14 cellular contexts compared by ENCODE assay signal in the genomic region with DNA sequence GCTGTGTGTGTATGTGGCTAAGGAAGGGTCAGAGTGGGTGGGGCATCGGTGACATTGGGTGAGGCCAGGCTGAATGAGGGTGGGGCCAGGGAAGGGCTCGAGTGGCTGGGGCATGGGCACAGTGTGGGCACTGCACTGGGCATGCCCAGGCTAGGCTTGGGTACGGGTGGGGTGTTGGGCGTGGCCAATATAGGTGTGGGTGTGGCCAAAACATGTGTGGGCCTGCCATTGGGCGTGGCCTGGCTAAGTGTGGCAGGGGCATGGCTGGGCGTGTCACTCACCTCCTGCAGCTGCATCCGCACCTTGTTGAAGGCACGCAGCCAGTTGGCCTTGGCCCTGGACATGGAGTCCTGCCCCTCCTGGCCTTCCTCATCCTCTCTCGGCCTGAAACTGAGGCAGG. TPM values are rescaled to one million over a fixed set of nuclear protein-coding genes. Genes with fewer than 3 reads are reported as not detected.
DNase-seq lines count a peak whose midpoint lies in the region; ATAC-seq and TF ChIP-seq lines count a peak whose summit lies in the region.
"Had no signal": no experiment of that assay in that cellular context is flagged by ENCODE, and none has a peak within 500 bp of the region (broad histone marks: within the 10 kb centered on the region; RNA-seq: fewer than 3 reads in every experiment).

No MANE protein-coding gene starts in this region.

- no peaks in the 10 kb centered on the region for H3K36me3 Mint-ChIP-seq in activated CD8-positive, alpha-beta memory T cell treated with anti-CD3 and anti-CD28 coated beads, Interleukin-2, amount 10 ng/mL, durations not matched to agents 7 days and 5 days
- peaks cover 45 to 51% (median 46%) of the 10 kb centered on the region in 3 experiments for H3K36me3 Mint-ChIP-seq in H9 (ENCODE audit: insufficient read depth in 1 of 3, low read depth in 3 of 3)
- H3K36me3 Mint-ChIP-seq in neural progenitor cell = peaks cover 2% of the 10 kb centered on the region

- no peak overlapping the region for H3K56ac ChIP-seq in H9 (ENCODE audit: insufficient read length, low read depth, low read length)

- H2BK12ac ChIP-seq in H9 (ENCODE audit: insufficient read length, low read depth, low read length) = no peak overlapping the region

- no peak overlapping the region for H2AK5ac ChIP-seq in H9 (ENCODE audit: insufficient read length, low read length)

- H3K27me3 ChIP-seq in H9 (ENCODE audit: insufficient read depth, low read length) (no peaks in the 10 kb centered on the region), neural progenitor cell (no peaks in the 10 kb centered on the region)
- H3K27me3 ChIP-seq: BE2C, ovary had no signal

- no peak overlapping the region for H3K14ac ChIP-seq in H9 (ENCODE audit: insufficient read depth, low read length)

- WGBS in H9 (ENCODE audit: extremely low coverage, insufficient read length, low lambda C conversion rate) = no CpG with 5 or more reads among the region's 9 CpGs

- H2AFZ ChIP-seq in H9 (ENCODE audit: low read length) (no peak overlapping the region), neural progenitor cell (replicated peaks) (no peak overlapping the region)

- no peak overlapping the region for H2BK15ac ChIP-seq in H9 (ENCODE audit: low read depth, low read length)

- no peaks in the 10 kb centered on the region for H3K79me1 ChIP-seq in H9 (ENCODE audit: insufficient read depth, low read depth, low read length, poor library complexity, severe bottlenecking)

- no peak overlapping the region for H4K8ac ChIP-seq in H9 (replicated peaks; ENCODE audit: insufficient read length, low read depth, low read length)

- no peak overlapping the region for H4K5ac ChIP-seq in H9 (ENCODE audit: insufficient read length, low read depth, low read length)

- no peaks in the 10 kb centered on the region for H3F3A ChIP-seq in neural progenitor cell (ENCODE audit: low read depth)

- DNase-seq in activated CD8-positive, alpha-beta memory T cell treated with anti-CD3 and anti-CD28 coated beads, Interleukin-2, amount 10 ng/mL, durations not matched to agents 7 days and 5 days = no peak
- DNase-seq in activated CD8-positive, alpha-beta memory T cell treated with anti-CD3 and anti-CD28 coated beads, Interleukin-2, amount 50 U/mL, for 4 hours = no peak
- DNase-seq in H9 = peak; percentile 79
- DNase-seq in SK-MEL-5 (ENCODE audit: low read depth, low spot score) = peak; percentile 64
- no peak for DNase-seq in neural progenitor cell (ENCODE audit: low spot score)
- no peak for DNase-seq in NCI-H510A treated with DMSO at 0.1 percent for 48 hours (lab: John Stamatoyannopoulos, UW)
- DNase-seq in caudate nucleus (lab: John Stamatoyannopoulos, UW) = no peak
- DNase-seq: aorta, BE2C, head of caudate nucleus, NCI-H1092, ovary, T-helper 2 cell had no signal

- H3K9me3 ChIP-seq in H9 (ENCODE audit: control insufficient read depth, low read depth, low read length) (no peaks in the 10 kb centered on the region), neural progenitor cell (ENCODE audit: low read depth) (no peaks in the 10 kb centered on the region)
- H3K9me3 ChIP-seq: BE2C, ovary had no signal

- H3K4me1 Mint-ChIP-seq in activated CD8-positive, alpha-beta memory T cell treated with anti-CD3 and anti-CD28 coated beads, Interleukin-2, amount 10 ng/mL, durations not matched to agents 7 days and 5 days = no peaks in the 10 kb centered on the region
- H3K4me1 Mint-ChIP-seq in H9 (peaks cover 9 to 13% of the 10 kb centered on the region in 2 experiments), neural progenitor cell (no peaks in the 10 kb centered on the region)

- H3K4me2 ChIP-seq in H9 (ENCODE audit: insufficient read depth, insufficient read length, low read length) (no peak overlapping the region), neural progenitor cell (no peak overlapping the region)

- no peak overlapping the region for H3K27ac Mint-ChIP-seq in activated CD8-positive, alpha-beta memory T cell treated with anti-CD3 and anti-CD28 coated beads, Interleukin-2, amount 10 ng/mL, durations not matched to agents 7 days and 5 days
- H3K27ac Mint-ChIP-seq in H9 (peak overlapping the region; percentile 62 to 94 (median 63); a peak in 4 of 7 replicates), neural progenitor cell (peak overlapping the region; percentile 31)

- no peaks in the 10 kb centered on the region for H4K20me1 ChIP-seq in H9 (ENCODE audit: control insufficient read depth, insufficient read depth, insufficient read length)
- H4K20me1 ChIP-seq in neural progenitor cell (ENCODE audit: low read depth) = no peaks in the 10 kb centered on the region

- H3K18ac ChIP-seq in H9 (ENCODE audit: insufficient read length, low read depth, low read length) = no peak overlapping the region

- H3K79me2 ChIP-seq in H9 (ENCODE audit: insufficient read depth, low read length) (no peaks in the 10 kb centered on the region; the same call in 1 of the 2 replicates), neural progenitor cell (ENCODE audit: low read depth) (no peaks in the 10 kb centered on the region)

- no peaks in the 10 kb centered on the region for H3K9me3 Mint-ChIP-seq in activated CD8-positive, alpha-beta memory T cell treated with anti-CD3 and anti-CD28 coated beads, Interleukin-2, amount 10 ng/mL, durations not matched to agents 7 days and 5 days (ENCODE audit: low read depth)
- H3K9me3 Mint-ChIP-seq in H9 (peaks cover 0 to 3% of the 10 kb centered on the region in 2 experiments; a peak in 3 of 5 replicates), neural progenitor cell (no peaks in the 10 kb centered on the region)

- no peaks in the 10 kb centered on the region for H3K27me3 Mint-ChIP-seq in activated CD8-positive, alpha-beta memory T cell treated with anti-CD3 and anti-CD28 coated beads, Interleukin-2, amount 10 ng/mL, durations not matched to agents 7 days and 5 days
- H3K27me3 Mint-ChIP-seq in H9 (ENCODE audit: low read depth) (no peaks in the 10 kb centered on the region), neural progenitor cell (ENCODE audit: insufficient read depth, low read depth) (peaks cover 9% of the 10 kb centered on the region)

- ATAC-seq in activated CD8-positive, alpha-beta memory T cell treated with anti-CD3 and anti-CD28 coated beads, Interleukin-2, amount 10 ng/mL, durations not matched to agents 7 days and 5 days = peak; percentile 16
- no peak for ATAC-seq in HG03280 (IDR thresholded peaks at IDR 0.05; ENCODE audit: unreplicated experiment)

- no peak for TF ChIP-seq CTCF in H9 (conservative IDR thresholded peaks at IDR 0.05)
- TF ChIP-seq CTCF in neural progenitor cell (IDR thresholded peaks at IDR 0.05) = no peak

- H2BK5ac ChIP-seq in H9 (ENCODE audit: insufficient read length, low read length) = no peak overlapping the region

- CTCF ChIA-PET in activated CD8-positive, alpha-beta memory T cell treated with anti-CD3 and anti-CD28 coated beads, Interleukin-2, amount 10 ng/mL, durations not matched to agents 7 days and 5 days (lab: Charles Lee) = no interaction called here

- H3K27ac ChIP-seq in H9 (ENCODE audit: insufficient read length, low read depth, low read length) = no peak overlapping the region
- no peak overlapping the region for H3K27ac ChIP-seq in neural progenitor cell
- H3K27ac ChIP-seq in caudate nucleus (ENCODE audit: low read depth, low read length) = no peak overlapping the region

- no peaks in the 10 kb centered on the region for H3K36me3 ChIP-seq in neural progenitor cell
- H3K36me3 ChIP-seq: ovary had no signal

- H3K23ac ChIP-seq in H9 (ENCODE audit: insufficient read length, low read depth, low read length) = no peak overlapping the region

- no peak overlapping the region for H3T11ph ChIP-seq in H9 (ENCODE audit: low read length)

- no peak overlapping the region for H4K91ac ChIP-seq in H9 (ENCODE audit: insufficient read length, low read depth, low read length)

- H3K4me1 ChIP-seq in H9 (ENCODE audit: insufficient read depth, low read length) (no peaks in the 10 kb centered on the region), neural progenitor cell (no peaks in the 10 kb centered on the region)
- H3K4me1 ChIP-seq: BE2C had no signal

- no peak overlapping the region for H3K4me3 ChIP-seq in neural progenitor cell
- H3K4me3 ChIP-seq: ovary had no signal

- no peaks in the 10 kb centered on the region for H3K23me2 ChIP-seq in H9 (ENCODE audit: insufficient read length, low read depth, low read length, poor library complexity, severe bottlenecking)

- H3K4me3 Mint-ChIP-seq in activated CD8-positive, alpha-beta memory T cell treated with anti-CD3 and anti-CD28 coated beads, Interleukin-2, amount 10 ng/mL, durations not matched to agents 7 days and 5 days = no peak overlapping the region
- H3K4me3 Mint-ChIP-seq in H9 (no peak overlapping the region), neural progenitor cell (no peak overlapping the region)

- no peak overlapping the region for H2BK20ac ChIP-seq in H9 (ENCODE audit: low read depth, low read length, poor library complexity, severe bottlenecking)

- no peak overlapping the region for H3K9ac ChIP-seq in H9 (ENCODE audit: extremely low read depth, insufficient read length, low read length)
- no peak overlapping the region for H3K9ac ChIP-seq in neural progenitor cell

- no peak overlapping the region for H2BK120ac ChIP-seq in H9 (ENCODE audit: low read depth, low read length, poor library complexity, severe bottlenecking)

- in situ Hi-C loops in SK-MEL-5 (cut with HindIII; ENCODE audit: low pct_unique_long_range_greater_than_20kb, low sequenced_read_pairs) = no loop called here

- no peak overlapping the region for H3K4ac ChIP-seq in H9 (ENCODE audit: low read depth, low read length)

RNA-seq across cellular contexts. Expression of a gene that starts 33.2 kb away (rescaled TPM):
- total RNA-seq in activated CD8-positive, alpha-beta memory T cell treated with anti-CD3 and anti-CD28 coated beads, Interleukin-2, amount 10 ng/mL, durations not matched to agents 7 days and 5 days = under 1 TPM; 0.02 to 0.18 TPM
- total RNA-seq in H9 (2021) = 21.6 and 22.2 TPM in 2 replicates
- 0.26 and 0.61 TPM in 2 replicates for total RNA-seq in SK-MEL-5 (2014; rRNA removed; shearing (Covaris generic))
- polyA plus RNA-seq in SK-MEL-5 (2015; cell fraction: cytosol; rRNA removed) = 0.75 and 1.1 TPM in 2 replicates
- 2.4 and 3.1 TPM in 2 replicates for polyA plus RNA-seq in SK-MEL-5 (2015; cell fraction: nucleus; rRNA removed)
- 0.77 and 1.3 TPM in 2 replicates for total RNA-seq in neural progenitor cell (ENCODE audit: low replicate concordance)

Comparison
In these comparisons a context has a peak if more than half of its experiments do, and no peak if none do; other contexts are left out.
1. DNase-seq: peak in H9 (single experiment) and SK-MEL-5 (single experiment); none in activated CD8-positive, alpha-beta memory T cell treated with anti-CD3 and anti-CD28 coated beads, Interleukin-2, amount 10 ng/mL, durations not matched to agents 7 days and 5 days (single experiment), activated CD8-positive, alpha-beta memory T cell treated with anti-CD3 and anti-CD28 coated beads, Interleukin-2, amount 50 U/mL, for 4 hours (single experiment), neural progenitor cell (single experiment), NCI-H510A treated with DMSO at 0.1 percent for 48 hours (single experiment) and caudate nucleus (0 of 61).